8 cellular contexts compared by ENCODE assay signal in the genomic region with DNA sequence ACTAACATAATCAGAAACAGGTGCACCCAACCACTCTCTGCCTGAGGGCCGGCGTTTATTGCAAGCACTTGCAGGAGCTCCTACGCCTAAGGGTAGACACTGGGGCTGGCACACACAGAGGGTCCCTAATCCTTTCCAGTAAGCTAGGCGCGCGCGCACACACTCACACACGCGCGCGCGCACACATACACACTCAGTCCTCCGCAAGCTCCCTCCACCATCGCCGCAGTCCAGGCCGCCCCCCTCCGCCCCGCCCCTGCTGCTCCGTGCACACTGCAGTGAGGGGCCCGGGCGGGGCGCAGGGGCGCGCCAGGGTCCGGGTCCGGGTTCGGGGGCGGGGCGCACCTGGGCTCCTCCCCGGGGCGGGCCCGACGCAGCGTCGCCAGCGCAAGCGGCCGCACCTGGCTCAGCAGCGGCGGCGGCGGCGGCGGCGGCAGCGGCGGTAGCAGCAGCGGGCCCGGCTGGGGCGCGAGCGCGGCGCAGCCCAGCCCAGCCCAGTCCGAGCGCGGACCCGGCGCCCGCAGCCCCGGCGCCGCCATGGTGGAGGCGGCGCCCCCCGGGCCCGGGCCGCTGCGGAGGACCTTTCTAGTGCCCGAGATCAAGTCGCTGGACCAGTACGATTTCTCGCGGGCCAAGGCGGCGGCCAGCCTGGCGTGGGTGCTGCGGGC. TPM values are rescaled to one million over a fixed set of nuclear protein-coding genes. Genes with fewer than 3 reads are reported as not detected.
DNase-seq lines count a peak whose midpoint lies in the region; ATAC-seq and TF ChIP-seq lines count a peak whose summit lies in the region.

A gene with protein sequence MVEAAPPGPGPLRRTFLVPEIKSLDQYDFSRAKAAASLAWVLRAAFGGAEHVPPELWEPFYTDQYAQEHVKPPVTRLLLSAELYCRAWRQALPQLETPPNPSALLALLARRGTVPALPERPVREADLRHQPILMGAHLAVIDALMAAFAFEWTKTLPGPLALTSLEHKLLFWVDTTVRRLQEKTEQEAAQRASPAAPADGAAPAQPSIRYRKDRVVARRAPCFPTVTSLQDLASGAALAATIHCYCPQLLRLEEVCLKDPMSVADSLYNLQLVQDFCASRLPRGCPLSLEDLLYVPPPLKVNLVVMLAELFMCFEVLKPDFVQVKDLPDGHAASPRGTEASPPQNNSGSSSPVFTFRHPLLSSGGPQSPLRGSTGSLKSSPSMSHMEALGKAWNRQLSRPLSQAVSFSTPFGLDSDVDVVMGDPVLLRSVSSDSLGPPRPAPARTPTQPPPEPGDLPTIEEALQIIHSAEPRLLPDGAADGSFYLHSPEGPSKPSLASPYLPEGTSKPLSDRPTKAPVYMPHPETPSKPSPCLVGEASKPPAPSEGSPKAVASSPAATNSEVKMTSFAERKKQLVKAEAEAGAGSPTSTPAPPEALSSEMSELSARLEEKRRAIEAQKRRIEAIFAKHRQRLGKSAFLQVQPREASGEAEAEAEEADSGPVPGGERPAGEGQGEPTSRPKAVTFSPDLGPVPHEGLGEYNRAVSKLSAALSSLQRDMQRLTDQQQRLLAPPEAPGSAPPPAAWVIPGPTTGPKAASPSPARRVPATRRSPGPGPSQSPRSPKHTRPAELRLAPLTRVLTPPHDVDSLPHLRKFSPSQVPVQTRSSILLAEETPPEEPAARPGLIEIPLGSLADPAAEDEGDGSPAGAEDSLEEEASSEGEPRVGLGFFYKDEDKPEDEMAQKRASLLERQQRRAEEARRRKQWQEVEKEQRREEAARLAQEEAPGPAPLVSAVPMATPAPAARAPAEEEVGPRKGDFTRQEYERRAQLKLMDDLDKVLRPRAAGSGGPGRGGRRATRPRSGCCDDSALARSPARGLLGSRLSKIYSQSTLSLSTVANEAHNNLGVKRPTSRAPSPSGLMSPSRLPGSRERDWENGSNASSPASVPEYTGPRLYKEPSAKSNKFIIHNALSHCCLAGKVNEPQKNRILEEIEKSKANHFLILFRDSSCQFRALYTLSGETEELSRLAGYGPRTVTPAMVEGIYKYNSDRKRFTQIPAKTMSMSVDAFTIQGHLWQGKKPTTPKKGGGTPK (plus strand): TSS at position 398 of the 668 bp plus-strand sequence. CDS start 140 bp downstream, at position 538.

- H3K36me3 ChIP-seq in H7 (replicated peaks; ENCODE audit: control insufficient read depth, insufficient read depth, low read length) (no peaks in the 10 kb centered on the region), prostate gland (no peaks in the 10 kb centered on the region)

- peaks cover 4% of the 10 kb centered on the region for H3K4me1 Mint-ChIP-seq in activated T-cell treated with anti-CD3 and anti-CD28 coated beads, Interleukin-2, amount 50 U/mL, for 4 hours (ENCODE audit: low read depth)

- H3K4me3 ChIP-seq in H7 (ENCODE audit: insufficient read depth, low read depth, low read length): peak within 1 kb of the TSS; percentile 58
- H3K4me3 ChIP-seq in prostate gland: peak within 1 kb of the TSS; percentile 41 to 64

- H3K9me3 Mint-ChIP-seq in activated T-cell treated with anti-CD3 and anti-CD28 coated beads, Interleukin-2, amount 50 U/mL, for 4 hours: no peaks in the 10 kb centered on the region

- H3K27me3 Mint-ChIP-seq in activated T-cell treated with anti-CD3 and anti-CD28 coated beads, Interleukin-2, amount 50 U/mL, for 4 hours (ENCODE audit: low read depth): peaks cover 49% of the 10 kb centered on the region

- no peaks in the 10 kb centered on the region for H3K36me3 Mint-ChIP-seq in activated T-cell treated with anti-CD3 and anti-CD28 coated beads, Interleukin-2, amount 50 U/mL, for 4 hours (ENCODE audit: insufficient read depth)

- peak within 1 kb of the TSS; percentile 63 for H3K4me3 Mint-ChIP-seq in activated T-cell treated with anti-CD3 and anti-CD28 coated beads, Interleukin-2, amount 50 U/mL, for 4 hours

- H3K4me1 ChIP-seq in prostate gland (replicated peaks): no peaks in the 10 kb centered on the region

- peak within 1 kb of the TSS; percentile 62 to 78 for H3K27ac ChIP-seq in prostate gland

- intact Hi-C loops in head of caudate nucleus (cut with DNase I): no loop called here
- intact Hi-C loops in prostate gland (cut with DNase I): no loop called here

- ATAC-seq in activated T-cell treated with anti-CD3 and anti-CD28 coated beads, Interleukin-2, amount 50 U/mL, for 4 hours: peak; percentile 89 to 91
- ATAC-seq in HG03025 (IDR thresholded peaks at IDR 0.05; ENCODE audit: low FRiP score, unreplicated experiment): no peak
- ATAC-seq in HG02623 (IDR thresholded peaks at IDR 0.05; ENCODE audit: unreplicated experiment): no peak

- WGBS in prostate gland: under 1% methylated on average over 24 of the region's 78 CpGs

- TF ChIP-seq POLR2A in prostate gland (IDR thresholded peaks at IDR 0.05): no peak

- DNase-seq in AG09319 (ENCODE audit: extremely low read depth, low read depth) (peak; percentile 11), H7 (peak; percentile 99), NCI-H510A treated with DMSO at 0.1 percent for 48 hours (lab: John Stamatoyannopoulos, UW) (peak; percentile 84), head of caudate nucleus (peak in 40 of 42 donors; percentile 9 to 81 (median 60)), prostate gland (ENCODE audit: low spot score) (peak; percentile 29)
- DNase-seq in activated T-cell treated with anti-CD3 and anti-CD28 coated beads, Interleukin-2, amount 50 U/mL, for 4 hours: peak; percentile 31

- H3K9me3 ChIP-seq in prostate gland: no peaks in the 10 kb centered on the region

- TF ChIP-seq CTCF in AG09319 (IDR thresholded peaks at IDR 0.05; ENCODE audit: low read depth, low read length): no peak
- no peak for TF ChIP-seq CTCF in prostate gland (IDR thresholded peaks at IDR 0.05)

- H3K27me3 ChIP-seq in H7 (ENCODE audit: control insufficient read depth, insufficient read depth, low read length) (peaks cover 12% of the 10 kb centered on the region; the same call in 1 of the 2 replicates), prostate gland (replicated peaks; ENCODE audit: insufficient read depth) (no peaks in the 10 kb centered on the region)

RNA-seq across cellular contexts. Expression of the gene that starts here (rescaled TPM):
- 7.3 and 8.2 TPM in 2 replicates for total RNA-seq in H7 (2014; rRNA removed; shearing (Covaris generic))
- under 1 TPM; 0.34 to 0.38 (median 0.38) TPM for total RNA-seq in activated T-cell treated with anti-CD3 and anti-CD28 coated beads, Interleukin-2, amount 50 U/mL, for 4 hours
- 10 to 100 TPM; 40.4 to 90.9 TPM for total RNA-seq in prostate gland

Comparison
In these comparisons a context has a peak if more than half of its experiments do, and no peak if none do; other contexts are left out.
1. Peak in DNase-seq and ATAC-seq in activated T-cell treated with anti-CD3 and anti-CD28 coated beads, Interleukin-2, amount 50 U/mL, for 4 hours; RNA of the gene not detected or under 1 TPM.
2. DNase-seq: peak in every context shown above with its lines; median percentile 99 in H7; 84 in NCI-H510A treated with DMSO at 0.1 percent for 48 hours; 60 in head of caudate nucleus; 31 in activated T-cell treated with anti-CD3 and anti-CD28 coated beads, Interleukin-2, amount 50 U/mL, for 4 hours; 29 in prostate gland; 11 in AG09319.